Comparison of ENCODE assay signal across 17 cellular contexts in genomic region chr2:221753401-221753800, GRCh38.
DNase-seq lines count a peak whose midpoint lies in the region; ATAC-seq and TF ChIP-seq lines count a peak whose summit lies in the region.
"Had no signal": no experiment of that assay in that cellular context is flagged by ENCODE, and none has a peak within 500 bp of the region (broad histone marks: within the 10 kb centered on the region; RNA-seq: fewer than 3 reads in every experiment).

No MANE protein-coding gene starts in this region.

- H3K36me3 ChIP-seq in CD8-positive, alpha-beta T cell (ENCODE audit: insufficient read depth, low read length), result no peaks in the 10 kb centered on the region
- H3K36me3 ChIP-seq: BLaER1, HAP-1 had no signal

- H3K4me3 Mint-ChIP-seq in CD8-positive, alpha-beta T cell, result no peak overlapping the region
- H3K4me3 Mint-ChIP-seq: HFFc6, IgD-negative memory B cell had no signal

- no peak for ATAC-seq in CD8-positive, alpha-beta T cell
- ATAC-seq in GM21515 (IDR thresholded peaks at IDR 0.05; ENCODE audit: unreplicated experiment), result no peak
- ATAC-seq: GM12878 had no signal

- DNase-seq in A172 (ENCODE audit: low spot score) (peak; percentile 8), M059J (ENCODE audit: low read depth) (peak; percentile 23), RPMI7951 (ENCODE audit: low read depth) (peak; percentile 7), kidney tubule cell (ENCODE audit: low spot score) (peak; percentile 38), mesenteric fat pad (ENCODE audit: low spot score) (no peak), NCI-H526 treated with DMSO at 0.1 percent for 48 hours (lab: John Stamatoyannopoulos, UW) (no peak)
- no peak for DNase-seq in CD8-positive, alpha-beta T cell
- DNase-seq: AML-193, DMS 273 treated with DMSO at 0.1 percent for 48 hours, GOT3, HFFc6 had no signal

- H3K4me1 ChIP-seq in CD8-positive, alpha-beta T cell (ENCODE audit: insufficient read depth, low read length), result no peaks in the 10 kb centered on the region

- no peak for TF ChIP-seq CTCF in CD8-positive, alpha-beta T cell (IDR thresholded peaks at IDR 0.05)

- H3K9me3 Mint-ChIP-seq in CD8-positive, alpha-beta T cell, result peaks cover 6% of the 10 kb centered on the region

- no peaks in the 10 kb centered on the region for H3K27me3 ChIP-seq in CD8-positive, alpha-beta T cell (ENCODE audit: insufficient read depth, low read length)
- H3K27me3 ChIP-seq: BLaER1 had no signal

- no peak overlapping the region for H3K4me3 ChIP-seq in CD8-positive, alpha-beta T cell (ENCODE audit: low read depth, low read length)
- H3K4me3 ChIP-seq: BLaER1, GM12878, HAP-1 had no signal

- intact Hi-C loops in CD8-positive, alpha-beta T cell (cut with DNase I, micrococcal nuclease), result no loop called here

- no peaks in the 10 kb centered on the region for H3K36me3 Mint-ChIP-seq in CD8-positive, alpha-beta T cell
- H3K36me3 Mint-ChIP-seq: IgD-negative memory B cell had no signal

- no peak overlapping the region for H3K27ac Mint-ChIP-seq in CD8-positive, alpha-beta T cell
- H3K27ac Mint-ChIP-seq: HFFc6, IgD-negative memory B cell had no signal

- no peaks in the 10 kb centered on the region for H3K4me1 Mint-ChIP-seq in CD8-positive, alpha-beta T cell (ENCODE audit: low read depth)
- H3K4me1 Mint-ChIP-seq: IgD-negative memory B cell had no signal

- POLR2A ChIA-PET in CD8-positive, alpha-beta T cell (lab: Charles Lee), result no interaction called here

- CTCF ChIA-PET in CD8-positive, alpha-beta T cell (lab: Charles Lee), result no interaction called here

- no peaks in the 10 kb centered on the region for H3K9me3 ChIP-seq in CD8-positive, alpha-beta T cell (ENCODE audit: low read length)
- H3K9me3 ChIP-seq: BLaER1, HAP-1 had no signal

- H3K27me3 Mint-ChIP-seq in CD8-positive, alpha-beta T cell (ENCODE audit: low read depth), result no peaks in the 10 kb centered on the region
- H3K27me3 Mint-ChIP-seq: IgD-negative memory B cell had no signal

- H3K27ac ChIP-seq in CD8-positive, alpha-beta T cell (ENCODE audit: low read depth, low read length), result no peak overlapping the region
- H3K27ac ChIP-seq: 22Rv1, BLaER1 had no signal

Comparison
In these comparisons a context has a peak if more than half of its experiments do, and no peak if none do; other contexts are left out.
1. DNase-seq: peak in A172 (single experiment), M059J (single experiment), RPMI7951 (single experiment) and kidney tubule cell (single experiment); none in CD8-positive, alpha-beta T cell (0 of 7), mesenteric fat pad (single experiment) and NCI-H526 treated with DMSO at 0.1 percent for 48 hours (single experiment).